Comparison of ENCODE assay signal across 26 cellular contexts in the genomic region with DNA sequence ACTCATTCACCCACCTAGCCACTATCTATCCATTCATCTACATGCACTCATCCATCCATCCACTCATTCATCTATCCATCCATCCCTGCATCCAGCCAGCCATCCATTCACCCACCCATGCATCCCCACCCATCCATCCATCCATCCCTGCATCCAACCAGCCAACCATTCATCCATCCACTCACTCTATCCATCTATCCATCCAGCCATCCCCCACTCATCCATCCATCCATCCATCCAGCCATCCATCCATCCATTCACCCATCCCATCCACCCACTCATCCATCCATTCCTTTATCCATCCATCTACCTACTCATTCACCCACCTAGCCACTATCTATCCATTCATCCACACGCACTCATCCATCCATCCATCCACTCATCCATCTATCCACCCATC.
"Had no signal": no experiment of that assay in that cellular context is flagged by ENCODE, and none has a peak within 500 bp of the region (broad histone marks: within the 10 kb centered on the region; RNA-seq: fewer than 3 reads in every experiment).

No MANE protein-coding gene starts in this region.

- H3K27ac ChIP-seq: ascending aorta, cardiac muscle cell, VCaP had no signal

- DNase-seq: activated B cell treated with CpG ODN at 0.5 μM for 24 hours; activated CD4-positive, alpha-beta memory T cell treated with anti-CD3 and anti-CD28 coated beads, Interleukin-2, amount 10 ng/mL, durations not matched to agents 7 days and 5 days; activated CD4-positive, alpha-beta T cell treated with anti-CD3 and anti-CD28 coated beads for 4 hours; activated CD4-positive, alpha-beta T cell treated with anti-CD3 and anti-CD28 coated beads, Interleukin-2, amount 10 ng/mL, durations not matched to agents 24 days and 14 days; activated CD4-positive, alpha-beta T cell treated with anti-CD3 and anti-CD28 coated beads, Interleukin-2, amount 50 U/mL, for 48 hours; activated CD4-positive, CD25-positive, alpha-beta regulatory T cell treated with anti-CD3 and anti-CD28 coated beads, Interleukin-2, amount 50 U/mL, for 72 hours; activated CD8-positive, alpha-beta memory T cell treated with anti-CD3 and anti-CD28 coated beads for 24 hours; activated CD8-positive, alpha-beta memory T cell treated with anti-CD3 and anti-CD28 coated beads, Interleukin-2, amount 10 ng/mL, durations not matched to agents 7 days and 5 days; activated CD8-positive, alpha-beta memory T cell treated with anti-CD3 and anti-CD28 coated beads, Interleukin-2, amount 50 U/mL, for 48 hours; activated CD8-positive, alpha-beta T cell treated with anti-CD3 and anti-CD28 coated beads, Interleukin-2, amount 10 ng/mL, durations not matched to agents 7 days and 5 days; activated effector memory CD4-positive, alpha-beta T cell treated with Interleukin-2 at 50 U/mL for 16 hours; activated gamma-delta T cell; activated naive CD4-positive, alpha-beta T cell treated with anti-CD3 and anti-CD28 coated beads, Interleukin-2, amount 10 ng/mL, durations not matched to agents 7 days and 5 days; activated naive CD4-positive, alpha-beta T cell treated with Interleukin-2 at 50 U/mL for 16 hours; activated naive CD8-positive, alpha-beta T cell treated with anti-CD3 and anti-CD28 coated beads, Interleukin-2, amount 10 ng/mL, durations not matched to agents 7 days and 5 days; activated naive CD8-positive, alpha-beta T cell treated with anti-CD3 and anti-CD28 coated beads, Interleukin-2, amount 50 U/mL, for 24 hours; activated T-cell treated with anti-CD3 and anti-CD28 coated beads, Interleukin-2, amount 50 U/mL, for 24 hours; activated T-cell treated with anti-CD3 and anti-CD28 coated beads, Interleukin-2, amount 50 U/mL, for 48 hours; cerebellar nuclear complex; T-helper 2 cell; T-helper 9 cell had no signal

- H3K27me3 ChIP-seq: ascending aorta had no signal

- H3K4me3 ChIP-seq: ascending aorta, cardiac muscle cell had no signal

- H3K4me1 ChIP-seq: ascending aorta had no signal

- H3K36me3 ChIP-seq: ascending aorta, cardiac muscle cell had no signal

- FAIRE-seq: bronchial epithelial cell, TTC549 had no signal

- H3K9me3 ChIP-seq: ascending aorta had no signal
